ENCODE assay signal across 22 cellular contexts in the genomic region with DNA sequence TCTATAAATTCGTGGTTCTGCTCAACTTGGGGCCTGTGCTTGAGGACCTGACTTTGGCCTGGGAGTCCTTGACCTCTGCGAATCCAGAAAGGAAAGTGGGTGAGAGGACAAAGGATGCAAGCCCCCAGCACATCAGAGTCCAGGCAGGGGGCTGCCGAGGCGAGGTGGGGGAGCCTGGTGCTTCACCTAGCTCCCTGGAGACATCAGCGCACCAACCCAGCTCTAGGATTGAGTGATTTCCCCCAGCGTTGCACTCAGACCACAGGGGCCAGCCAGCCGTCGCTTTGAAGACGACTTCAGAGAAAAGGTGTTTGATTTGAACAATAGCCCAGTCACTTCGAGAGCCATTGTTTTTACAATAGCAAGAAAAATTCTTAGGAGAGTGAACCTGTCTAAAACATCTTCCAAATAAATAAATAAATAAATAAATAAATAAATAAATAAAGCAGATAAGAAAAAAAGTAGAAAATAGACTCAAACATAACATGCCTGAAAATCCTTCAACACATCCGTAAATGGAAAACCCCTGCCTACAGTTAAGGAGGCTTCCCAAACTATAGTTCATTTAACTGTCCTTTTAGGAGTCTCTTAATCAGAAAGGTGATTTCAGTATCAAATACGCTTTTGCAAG.
DNase-seq lines count a peak whose midpoint lies in the region; ATAC-seq, FAIRE-seq and TF ChIP-seq lines count a peak whose summit lies in the region.
"Had no signal": no experiment of that assay in that cellular context is flagged by ENCODE, and none has a peak within 500 bp of the region (broad histone marks: within the 10 kb centered on the region; RNA-seq: fewer than 3 reads in every experiment).

No MANE protein-coding gene starts in this region.

- H4K20me1 ChIP-seq in BLaER1 treated with 17β-estradiol and CSF1 and Interleukin-3, amounts not matched to agents 10 nM and 100 nM = peaks cover 0 to 24% (median 0%) of the 10 kb centered on the region in 11 experiments; a peak in 2 of 22 replicates
- H4K20me1 ChIP-seq in GM12878 (ENCODE audit: control insufficient read depth, insufficient read depth) = no peaks in the 10 kb centered on the region

- H3K27me3 Mint-ChIP-seq in neural crest cell (ENCODE audit: low read depth) = no peaks in the 10 kb centered on the region
- no peaks in the 10 kb centered on the region for H3K27me3 Mint-ChIP-seq in WTC11 (ENCODE audit: low read depth)
- no peaks in the 10 kb centered on the region for H3K27me3 Mint-ChIP-seq in activated T-cell treated with anti-CD3 and anti-CD28 coated beads, Interleukin-2, amount 50 U/mL, for 72 hours (ENCODE audit: low read depth)

- no peaks in the 10 kb centered on the region for H3K79me2 ChIP-seq in GM12878 (ENCODE audit: control insufficient read depth, insufficient read depth, low read length)

- FAIRE-seq in A549 (lab: Jason Lieb, UNC) = no peak
- FAIRE-seq in GM12878 (lab: Jason Lieb, UNC) = no peak
- FAIRE-seq: D721Med, G401.6, GM12892, GM18507 had no signal

- no peak for TF ChIP-seq POLR2A in A549 (IDR thresholded peaks at IDR 0.05; ENCODE audit: low read length)
- no peak for TF ChIP-seq POLR2A in GM12878 (IDR thresholded peaks at IDR 0.05; ENCODE audit: low read depth, low read length)

- H3K4me2 ChIP-seq in A549 = no peak overlapping the region
- H3K4me2 ChIP-seq in BLaER1 treated with 17β-estradiol and CSF1 and Interleukin-3, amounts not matched to agents 10 nM and 100 nM = peak overlapping the region in 8 of 11 experiments; percentile 39 to 94 (median 69); a peak in 16 of 22 replicates
- H3K4me2 ChIP-seq in GM12878 (ENCODE audit: control insufficient read depth, insufficient read depth) = no peak overlapping the region

- H3K4me1 ChIP-seq in A549 (peaks cover 30% of the 10 kb centered on the region), GM12878 (ENCODE audit: control insufficient read depth, insufficient read depth, low read length) (no peaks in the 10 kb centered on the region)
- H3K4me1 ChIP-seq in BLaER1 treated with 17β-estradiol and CSF1 and Interleukin-3, amounts not matched to agents 10 nM and 100 nM = peaks cover 8 to 86% (median 69%) of the 10 kb centered on the region in 10 experiments
- H3K4me1 ChIP-seq: Caco-2 had no signal

- H2AFZ ChIP-seq in GM12878 (ENCODE audit: control insufficient read depth, low read depth, low read length) = no peak overlapping the region

- no TSS peak for BruUV-seq in GM12878 (replicated peaks; lab: Mats Ljungman, UMichigan)

- H3K36me3 ChIP-seq in BLaER1 treated with 17β-estradiol and CSF1 and Interleukin-3, amounts not matched to agents 10 nM and 100 nM = no peaks in the 10 kb centered on the region
- H3K36me3 ChIP-seq in GM12878 (ENCODE audit: control insufficient read depth in 2 of 2, insufficient read depth in 2 of 2, low read length in 1 of 2) = no peaks in the 10 kb centered on the region

- H3K4me3 Mint-ChIP-seq in neural crest cell (no peak overlapping the region), WTC11 (no peak overlapping the region)
- no peak overlapping the region for H3K4me3 Mint-ChIP-seq in activated T-cell treated with anti-CD3 and anti-CD28 coated beads, Interleukin-2, amount 50 U/mL, for 72 hours
- H3K4me3 Mint-ChIP-seq: B cell; CD4-positive, alpha-beta T cell; CD8-positive, alpha-beta T cell had no signal

- H3K9me3 Mint-ChIP-seq in neural crest cell = no peaks in the 10 kb centered on the region
- H3K9me3 Mint-ChIP-seq in WTC11 = peaks cover 6% of the 10 kb centered on the region
- no peaks in the 10 kb centered on the region for H3K9me3 Mint-ChIP-seq in activated T-cell treated with anti-CD3 and anti-CD28 coated beads, Interleukin-2, amount 50 U/mL, for 72 hours
- H3K9me3 Mint-ChIP-seq: CD4-positive, alpha-beta T cell; CD8-positive, alpha-beta T cell had no signal

- H3K9ac ChIP-seq in BLaER1 treated with 17β-estradiol and CSF1 and Interleukin-3, amounts not matched to agents 10 nM and 100 nM = no peak overlapping the region
- H3K9ac ChIP-seq in GM12878 (ENCODE audit: control insufficient read depth, insufficient read depth, low read length) = no peak overlapping the region

- H3K27me3 ChIP-seq in BLaER1 treated with 17β-estradiol and CSF1 and Interleukin-3, amounts not matched to agents 10 nM and 100 nM = peaks cover 0 to 16% (median 0%) of the 10 kb centered on the region in 11 experiments; a peak in 3 of 22 replicates
- H3K27me3 ChIP-seq in GM12878 (replicated peaks in 1 of 2; ENCODE audit: control insufficient read depth in 2 of 2, insufficient read depth in 2 of 2, low read length in 1 of 2) = peaks cover 0 to 2% of the 10 kb centered on the region in 2 experiments; a peak in 2 of 4 replicates

- in situ Hi-C loops in GM12878 (cut with MboI) = no loop called here

- TF ChIP-seq CTCF in A549 (IDR thresholded peaks at IDR 0.05) = no peak
- TF ChIP-seq CTCF in GM12878 (IDR thresholded peaks at IDR 0.05 in 2 of 3, conservative IDR thresholded peaks at IDR 0.05 in 1 of 3; ENCODE audit: control insufficient read depth in 2 of 3, extremely low read depth in 1 of 3, insufficient read depth in 1 of 3, low read depth in 3 of 3, low read length in 3 of 3) = no peak
- no peak for TF ChIP-seq CTCF in neural crest cell (conservative IDR thresholded peaks at IDR 0.05)
- no peak for TF ChIP-seq CTCF in WTC11 (IDR thresholded peaks at IDR 0.05)

- POLR2A ChIA-PET in A549 (lab: Yijun Ruan, JAX) = no interaction called here
- POLR2A ChIA-PET in GM12878 (lab: Charles Lee) = no interaction called here
- POLR2A ChIA-PET in WTC11 (lab: Charles Lee) = no interaction called here

- H3K4me1 Mint-ChIP-seq in neural crest cell = no peaks in the 10 kb centered on the region
- no peaks in the 10 kb centered on the region for H3K4me1 Mint-ChIP-seq in WTC11
- no peaks in the 10 kb centered on the region for H3K4me1 Mint-ChIP-seq in activated T-cell treated with anti-CD3 and anti-CD28 coated beads, Interleukin-2, amount 50 U/mL, for 72 hours (ENCODE audit: low read depth)
- H3K4me1 Mint-ChIP-seq: B cell had no signal

- H3K9me3 ChIP-seq in A549 (peaks cover 6% of the 10 kb centered on the region; the same call in 2 of the 3 replicates), GM12878 (replicated peaks; ENCODE audit: control insufficient read depth, insufficient read depth, low read length) (no peaks in the 10 kb centered on the region)
- peaks cover 0 to 15% (median 0%) of the 10 kb centered on the region in 11 experiments; a peak in 3 of 22 replicates for H3K9me3 ChIP-seq in BLaER1 treated with 17β-estradiol and CSF1 and Interleukin-3, amounts not matched to agents 10 nM and 100 nM (replicated peaks in 1 of 11)

- H3K27ac Mint-ChIP-seq in neural crest cell (ENCODE audit: unreplicated experiment) = peak overlapping the region; percentile 57
- no peak overlapping the region for H3K27ac Mint-ChIP-seq in WTC11
- H3K27ac Mint-ChIP-seq in activated T-cell treated with anti-CD3 and anti-CD28 coated beads, Interleukin-2, amount 50 U/mL, for 72 hours = no peak overlapping the region
- H3K27ac Mint-ChIP-seq: B cell; CD4-positive, alpha-beta T cell; CD8-positive, alpha-beta T cell had no signal

- no peak overlapping the region for H3K27ac ChIP-seq in A549
- H3K27ac ChIP-seq in BLaER1 treated with 17β-estradiol and CSF1 and Interleukin-3, amounts not matched to agents 10 nM and 100 nM = no peak overlapping the region
- no peak overlapping the region for H3K27ac ChIP-seq in GM12878 (ENCODE audit: control insufficient read depth, insufficient read depth)
- H3K27ac ChIP-seq: 22Rv1, C4-2B had no signal

- 86% methylated on average over 12 of the region's 12 CpGs for WGBS in A549 (ENCODE audit: missing lambda C conversion rate)
- WGBS in GM12878 (ENCODE audit: insufficient coverage, insufficient replicate concordance, low lambda C conversion rate, missing lambda C conversion rate) = 14% methylated on average over 12 of the region's 12 CpGs

- H3K4me3 ChIP-seq in A549 = no peak overlapping the region
- no peak overlapping the region for H3K4me3 ChIP-seq in BLaER1 treated with 17β-estradiol and CSF1 and Interleukin-3, amounts not matched to agents 10 nM and 100 nM
- H3K4me3 ChIP-seq in GM12878 = no peak overlapping the region

- intact Hi-C loops in GM12878 (cut with micrococcal nuclease; ENCODE audit: unreplicated experiment) = loop anchor here (10.0 kb wide), 1 partner anchor 275 kb away; no protein-coding TSS in a partner anchor

- SMC1A ChIA-PET in GM12878 (lab: Charles Lee; ENCODE audit: uncharacterized antibody, unreplicated experiment) = no interaction called here

- no peaks in the 10 kb centered on the region for H3K36me3 Mint-ChIP-seq in neural crest cell (ENCODE audit: low read depth)
- 0 out of 2 replicates have a peak, but pooled peaks cover 4% of the 10 kb centered on the region for H3K36me3 Mint-ChIP-seq in WTC11
- no peaks in the 10 kb centered on the region for H3K36me3 Mint-ChIP-seq in activated T-cell treated with anti-CD3 and anti-CD28 coated beads, Interleukin-2, amount 50 U/mL, for 72 hours (ENCODE audit: insufficient read depth in 2 of 2)
- H3K36me3 Mint-ChIP-seq: CD8-positive, alpha-beta T cell had no signal

- no peak for TF ChIP-seq RAD21 in A549 (conservative IDR thresholded peaks at IDR 0.05 in 1 of 2, IDR thresholded peaks at IDR 0.05 in 1 of 2)
- no peak for TF ChIP-seq RAD21 in GM12878 (IDR thresholded peaks at IDR 0.05; ENCODE audit: insufficient read depth, low read depth, low read length)

- RAD21 ChIA-PET in GM12878 (lab: Charles Lee; ENCODE audit: unreplicated experiment) = no interaction called here

- CTCF ChIA-PET in A549 (lab: Yijun Ruan, JAX) = interaction anchor here (1.1 to 1.7 kb wide), 2 partner anchors 22 to 37 kb away, joined by 3 read pairs; no protein-coding TSS in a partner anchor
- CTCF ChIA-PET in GM12878 (lab: Yijun Ruan, JAX) = no interaction called here
- CTCF ChIA-PET in WTC11 (lab: Charles Lee) = interaction anchor here (0.6 to 1.0 kb wide), 3 partner anchors 36 to 307 kb away, joined by 3 to 4 read pairs (median 3); no protein-coding TSS in a partner anchor

- DNase-seq in A549 (ENCODE audit: low read depth in 1 of 2, low spot score in 1 of 2) (no peak), GM12878 (ENCODE audit: low read depth, low spot score) (no peak), neural crest cell (ENCODE audit: low read depth, low spot score) (no peak), WTC11 (ENCODE audit: low spot score) (no peak), hippocampal formation (lab: John Stamatoyannopoulos, UW) (no peak)
- DNase-seq in activated T-cell treated with anti-CD3 and anti-CD28 coated beads, Interleukin-2, amount 50 U/mL, for 72 hours = no peak
- DNase-seq: ACHN; AML-193; Caco-2; Calu3; CD4-positive, alpha-beta T cell; DMS79 treated with DMSO at 0.1 percent for 48 hours; GF-D8 had no signal

- no peak for TF ChIP-seq EP300 in A549 (IDR thresholded peaks at IDR 0.05)
- no peak for TF ChIP-seq EP300 in GM12878 (IDR thresholded peaks at IDR 0.05; ENCODE audit: borderline replicate concordance in 1 of 2, control insufficient read depth in 1 of 2, low read depth in 2 of 2, low read length in 2 of 2)

- no peak for ATAC-seq in A549
- no peak for ATAC-seq in GM12878
- no peak for ATAC-seq in WTC11
- ATAC-seq in activated T-cell treated with anti-CD3 and anti-CD28 coated beads, Interleukin-2, amount 50 U/mL, for 72 hours (replicated peaks in 1 of 2) = no peak
- ATAC-seq: CD8-positive, alpha-beta T cell had no signal

TF ChIP-seq in GM12878, 131 proteins besides CTCF, POLR2A, EP300 and RAD21 (continues in another document):
- TF ChIP-seq NR2C2 (IDR thresholded peaks at IDR 0.05; ENCODE audit: borderline replicate concordance, control insufficient read depth, insufficient read length, low read depth) = no peak

TF ChIP-seq in WTC11, 78 proteins besides CTCF, POLR2A, EP300 and RAD21 (continues in another document):
- no peak for TF ChIP-seq JAZF1 (CRISPR knock-in tag; IDR thresholded peaks at IDR 0.05)

Comparison
In these comparisons a context has a peak if more than half of its experiments do, and no peak if none do; other contexts are left out.
1. H3K4me2 ChIP-seq: peak in BLaER1 treated with 17β-estradiol and CSF1 and Interleukin-3, amounts not matched to agents 10 nM and 100 nM (8 of 11); none in A549 (single experiment) and GM12878 (single experiment).